Comparison of ENCODE assay signal across 15 cellular contexts in the genomic region with DNA sequence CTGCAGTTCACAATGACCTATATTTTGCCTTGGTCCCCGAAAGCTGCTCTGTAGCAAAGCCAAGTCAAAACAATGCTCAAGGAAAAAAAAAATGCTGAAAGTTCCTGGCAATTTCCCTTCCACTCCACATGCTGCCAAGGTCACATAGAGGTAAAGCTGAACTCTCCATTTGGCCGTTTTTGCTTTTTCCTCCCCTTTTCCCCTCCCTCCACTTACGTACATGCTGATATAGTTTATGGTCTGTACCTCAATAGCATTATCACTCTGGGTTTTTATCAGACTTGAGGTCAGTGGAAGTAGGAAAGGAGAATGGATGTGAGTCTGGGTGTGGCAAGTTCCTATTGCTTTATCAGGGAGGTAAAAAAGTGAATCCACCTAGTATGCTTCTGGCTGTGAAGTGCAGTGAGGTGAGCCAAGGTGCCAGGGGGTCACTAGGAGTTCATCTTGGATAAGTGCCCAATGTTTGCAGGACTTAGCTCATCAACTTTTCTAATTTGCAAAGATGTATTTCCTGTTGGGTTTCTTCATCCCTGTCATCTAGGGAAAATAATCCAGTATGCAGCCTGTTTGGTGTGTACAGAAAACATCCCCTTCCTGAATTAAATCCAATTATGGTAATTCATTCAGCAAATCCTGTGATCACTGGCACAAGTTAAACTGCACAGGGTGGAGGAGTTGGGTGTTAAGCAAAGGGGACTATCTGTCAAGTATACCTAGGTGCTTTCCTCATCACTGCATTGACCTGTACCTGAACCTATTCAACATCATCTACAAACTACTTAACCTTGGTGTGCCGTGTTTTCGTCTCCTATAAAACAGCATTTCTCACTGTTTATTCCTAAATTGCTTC.
DNase-seq lines count a peak whose midpoint lies in the region; ATAC-seq lines count a peak whose summit lies in the region.
"Had no signal": no experiment of that assay in that cellular context is flagged by ENCODE, and none has a peak within 500 bp of the region (broad histone marks: within the 10 kb centered on the region; RNA-seq: fewer than 3 reads in every experiment).

No MANE protein-coding gene starts in this region.

- no peak overlapping the region for H3K27ac ChIP-seq in epithelial cell of prostate
- H3K27ac ChIP-seq: body of pancreas, SJSA1 had no signal

- DNase-seq in G401 (ENCODE audit: low spot score), result peak; percentile 28
- peak; percentile 74 for DNase-seq in NCI-H82 (lab: John Stamatoyannopoulos, UW)
- DNase-seq in epithelial cell of prostate (ENCODE audit: low read depth, low spot score), result peak; percentile 36
- DNase-seq in mucosa of gallbladder (ENCODE audit: low spot score), result peak; percentile 11
- no peak for DNase-seq in NCI-H146 (lab: John Stamatoyannopoulos, UW)
- no peak for DNase-seq in NCI-H774 (lab: John Stamatoyannopoulos, UW)
- DNase-seq: activated gamma-delta T cell; CD8-positive, alpha-beta T cell; endodermal cell; kidney glomerular epithelial cell; NCI-H510A treated with DMSO at 0.1 percent for 48 hours; stimulated activated naive CD8-positive, alpha-beta T cell treated with anti-CD3 and anti-CD28 coated beads, Interleukin-15, amount 100 ng/mL, for 72 hours had no signal

- in situ Hi-C loops in G401 (cut with HindIII; ENCODE audit: low sequenced_read_pairs), result no loop called here

- ATAC-seq in GM18868 (IDR thresholded peaks at IDR 0.05; ENCODE audit: unreplicated experiment), result no peak
- ATAC-seq: body of pancreas; CD8-positive, alpha-beta T cell; stimulated activated naive CD8-positive, alpha-beta T cell treated with anti-CD3 and anti-CD28 coated beads, Interleukin-15, amount 100 ng/mL, for 72 hours had no signal

Comparison
In these comparisons a context has a peak if more than half of its experiments do, and no peak if none do; other contexts are left out.
1. DNase-seq: peak in G401 (single experiment), NCI-H82 (single experiment), epithelial cell of prostate (single experiment) and mucosa of gallbladder (single experiment); none in NCI-H146 (single experiment) and NCI-H774 (single experiment).